Comparison of ENCODE assay signal across 8 cellular contexts in genomic region chr9:135087489-135087791, GRCh38. TPM values are rescaled to one million over a fixed set of nuclear protein-coding genes. Genes with fewer than 3 reads are reported as not detected.
A peak's percentile ranks its signal among the peaks of the same experiment; 100 is the strongest.
DNase-seq lines count a peak whose midpoint lies in the region; ATAC-seq lines count a peak whose summit lies in the region.

TSS of gene OLFM1 (plus strand) at chr9:135087668. CDS start at chr9:135087990, 322 bp downstream.

- H3K4me1 Mint-ChIP-seq in activated CD8-positive, alpha-beta T cell treated with anti-CD3 and anti-CD28 coated beads, Interleukin-2, amount 10 ng/mL, durations not matched to agents 7 days and 5 days (ENCODE audit: low read depth): peaks cover 3% of the 10 kb centered on the region

- POLR2A ChIA-PET in activated CD8-positive, alpha-beta T cell treated with anti-CD3 and anti-CD28 coated beads, Interleukin-2, amount 10 ng/mL, durations not matched to agents 7 days and 5 days (lab: Charles Lee): no interaction called here

- H3K9me3 Mint-ChIP-seq in activated CD8-positive, alpha-beta T cell treated with anti-CD3 and anti-CD28 coated beads, Interleukin-2, amount 10 ng/mL, durations not matched to agents 7 days and 5 days (ENCODE audit: insufficient read depth): no peaks in the 10 kb centered on the region

- peak; percentile 57 for DNase-seq in Caki2 (ENCODE audit: low read depth)
- DNase-seq in HUDEP-2 (lab: John Stamatoyannopoulos, UW; ENCODE audit: unreplicated experiment in 76 of 76): peak in 45 of 76 experiments; percentile 1 to 54 (median 23)
- peak; percentile 36 for DNase-seq in activated CD8-positive, alpha-beta T cell treated with anti-CD3 and anti-CD28 coated beads, Interleukin-2, amount 10 ng/mL, durations not matched to agents 7 days and 5 days
- peak; percentile 18 for DNase-seq in germinal center (ENCODE audit: low spot score)
- DNase-seq in nucleus accumbens (lab: John Stamatoyannopoulos, UW): peak in 49 of 56 donors; percentile 10 to 83 (median 46)
- no peak for DNase-seq in stimulated activated naive CD4-positive, alpha-beta T cell (lab: John Stamatoyannopoulos, UW)

- H3K27ac Mint-ChIP-seq in activated CD8-positive, alpha-beta T cell treated with anti-CD3 and anti-CD28 coated beads, Interleukin-2, amount 10 ng/mL, durations not matched to agents 7 days and 5 days: no peak within 1 kb of the TSS

- H3K4me3 Mint-ChIP-seq in activated CD8-positive, alpha-beta T cell treated with anti-CD3 and anti-CD28 coated beads, Interleukin-2, amount 10 ng/mL, durations not matched to agents 7 days and 5 days: no peak within 1 kb of the TSS

- ATAC-seq in activated CD8-positive, alpha-beta T cell treated with anti-CD3 and anti-CD28 coated beads, Interleukin-2, amount 10 ng/mL, durations not matched to agents 7 days and 5 days: peak; percentile 44
- ATAC-seq in GM21528 (IDR thresholded peaks at IDR 0.05; ENCODE audit: low FRiP score, unreplicated experiment): no peak
- ATAC-seq in GM21526 (IDR thresholded peaks at IDR 0.05; ENCODE audit: low FRiP score, unreplicated experiment): no peak

- peaks cover 36% of the 10 kb centered on the region for H3K27me3 Mint-ChIP-seq in activated CD8-positive, alpha-beta T cell treated with anti-CD3 and anti-CD28 coated beads, Interleukin-2, amount 10 ng/mL, durations not matched to agents 7 days and 5 days (ENCODE audit: low read depth)

- CTCF ChIA-PET in activated CD8-positive, alpha-beta T cell treated with anti-CD3 and anti-CD28 coated beads, Interleukin-2, amount 10 ng/mL, durations not matched to agents 7 days and 5 days (lab: Charles Lee): interaction anchor here (1.5 kb wide), 1 partner anchor 324 kb away, joined by 7 read pairs; no protein-coding TSS in a partner anchor

- in situ Hi-C loops in Caki2 (cut with HindIII; ENCODE audit: low pct_unique_long_range_greater_than_20kb, low sequenced_read_pairs): no loop called here

- no peaks in the 10 kb centered on the region for H3K36me3 Mint-ChIP-seq in activated CD8-positive, alpha-beta T cell treated with anti-CD3 and anti-CD28 coated beads, Interleukin-2, amount 10 ng/mL, durations not matched to agents 7 days and 5 days (ENCODE audit: low read depth)

RNA-seq across cellular contexts. Expression of gene OLFM1, which starts in this region (rescaled TPM):
- 2.6 and 3.7 TPM in 2 replicates for total RNA-seq in Caki2 (2014; rRNA removed; shearing (Covaris generic); ENCODE audit: low replicate concordance)
- not detected for total RNA-seq in activated CD8-positive, alpha-beta T cell treated with anti-CD3 and anti-CD28 coated beads, Interleukin-2, amount 10 ng/mL, durations not matched to agents 7 days and 5 days

Comparison
In these comparisons a context has a peak if more than half of its experiments do, and no peak if none do; other contexts are left out.
1. Peak in DNase-seq and ATAC-seq in activated CD8-positive, alpha-beta T cell treated with anti-CD3 and anti-CD28 coated beads, Interleukin-2, amount 10 ng/mL, durations not matched to agents 7 days and 5 days; RNA of the gene not detected or under 1 TPM.
2. DNase-seq: peak in Caki2 (single experiment), HUDEP-2 (45 of 76), germinal center (single experiment) and nucleus accumbens (49 of 56); none in stimulated activated naive CD4-positive, alpha-beta T cell (0 of 6).